Comparison of ENCODE assay signal across 10 cellular contexts in the genomic region with DNA sequence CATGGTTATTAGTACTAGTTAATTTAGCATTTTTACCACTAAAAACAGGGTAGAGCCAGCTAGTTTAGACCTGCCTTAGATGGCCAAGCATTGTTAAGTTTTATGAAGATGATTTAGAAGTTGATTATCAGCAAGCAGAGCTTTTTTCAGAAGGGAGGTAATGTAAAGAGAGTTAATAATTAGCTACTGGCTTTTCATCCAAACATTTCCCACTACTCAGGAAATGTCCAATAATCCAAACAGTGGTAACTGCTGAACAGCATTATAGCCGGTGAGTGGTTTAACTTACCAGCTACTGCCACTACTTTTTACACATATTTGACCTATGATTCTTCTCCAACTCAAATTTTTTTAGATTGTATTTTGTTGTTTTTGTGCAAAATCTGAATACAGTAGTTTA. TPM values are rescaled to one million over a fixed set of nuclear protein-coding genes. Genes with fewer than 3 reads are reported as not detected.
DNase-seq lines count a peak whose midpoint lies in the region; ATAC-seq and TF ChIP-seq lines count a peak whose summit lies in the region.
"Had no signal": no experiment of that assay in that cellular context is flagged by ENCODE, and none has a peak within 500 bp of the region (broad histone marks: within the 10 kb centered on the region; RNA-seq: fewer than 3 reads in every experiment).

No MANE protein-coding gene starts in this region.

- H3K27me3 Mint-ChIP-seq in activated CD4-positive, alpha-beta T cell treated with anti-CD3 and anti-CD28 coated beads, Interleukin-2, amount 10 ng/mL, durations not matched to agents 24 days and 14 days, result peaks cover 32% of the 10 kb centered on the region
- H3K27me3 Mint-ChIP-seq in activated T-helper 17 cell treated with anti-CD3 and anti-CD28 coated beads, Interleukin-2, amount 50 U/mL, for 72 hours, result no peaks in the 10 kb centered on the region
- H3K27me3 Mint-ChIP-seq in effector memory CD8-positive, alpha-beta T cell, result peaks cover 0 to 10% of the 10 kb centered on the region in 2 donors

- no peaks in the 10 kb centered on the region for H3K9me3 ChIP-seq in liver (ENCODE audit: control insufficient read depth in 4 of 4, low read length in 3 of 4)
- no peaks in the 10 kb centered on the region for H3K9me3 ChIP-seq in suprapubic skin

- no peak for ATAC-seq in activated T-helper 17 cell treated with anti-CD3 and anti-CD28 coated beads, Interleukin-2, amount 50 U/mL, for 72 hours (replicated peaks)
- ATAC-seq in effector memory CD8-positive, alpha-beta T cell (replicated peaks), result no peak
- ATAC-seq: GM12878; stimulated activated memory B cell treated with anti-CD40 and anti-IgM and Interleukin-4, amounts not matched to agents 10 μg/mL and 1 μg/mL and 100 μg/mL, for 72 hours had no signal

- H3K9ac ChIP-seq in liver (ENCODE audit: low read depth in 1 of 2, low read length in 2 of 2), result peak overlapping the region; percentile 95 to 97

- peaks cover 8% of the 10 kb centered on the region for H3K9me3 Mint-ChIP-seq in activated CD4-positive, alpha-beta T cell treated with anti-CD3 and anti-CD28 coated beads, Interleukin-2, amount 10 ng/mL, durations not matched to agents 24 days and 14 days
- H3K9me3 Mint-ChIP-seq in activated T-helper 17 cell treated with anti-CD3 and anti-CD28 coated beads, Interleukin-2, amount 50 U/mL, for 72 hours, result no peaks in the 10 kb centered on the region
- H3K9me3 Mint-ChIP-seq in effector memory CD8-positive, alpha-beta T cell, result no peaks in the 10 kb centered on the region
- H3K9me3 Mint-ChIP-seq: stimulated activated memory B cell treated with anti-CD40 and anti-IgM and Interleukin-4, amounts not matched to agents 10 μg/mL and 1 μg/mL and 100 μg/mL, for 72 hours had no signal

- TF ChIP-seq RAD21 in liver (IDR thresholded peaks at IDR 0.05), result no peak

- intact Hi-C loops in activated CD4-positive, alpha-beta T cell treated with anti-CD3 and anti-CD28 coated beads, Interleukin-2, amount 10 ng/mL, durations not matched to agents 24 days and 14 days (cut with micrococcal nuclease), result loop anchor here (5.0 kb wide), 1 partner anchor 318 kb away; the partner anchor contains the start of gene MOCS2

- H3K36me3 Mint-ChIP-seq in activated CD4-positive, alpha-beta T cell treated with anti-CD3 and anti-CD28 coated beads, Interleukin-2, amount 10 ng/mL, durations not matched to agents 24 days and 14 days (ENCODE audit: low read depth), result peaks cover 11% of the 10 kb centered on the region
- no peaks in the 10 kb centered on the region for H3K36me3 Mint-ChIP-seq in activated T-helper 17 cell treated with anti-CD3 and anti-CD28 coated beads, Interleukin-2, amount 50 U/mL, for 72 hours (ENCODE audit: low read depth)
- no peaks in the 10 kb centered on the region for H3K36me3 Mint-ChIP-seq in effector memory CD8-positive, alpha-beta T cell (ENCODE audit: insufficient read depth)
- H3K36me3 Mint-ChIP-seq: stimulated activated memory B cell treated with anti-CD40 and anti-IgM and Interleukin-4, amounts not matched to agents 10 μg/mL and 1 μg/mL and 100 μg/mL, for 72 hours had no signal

- H3K4me1 ChIP-seq in liver (ENCODE audit: control insufficient read depth in 4 of 4, insufficient read depth in 4 of 4, low read length in 3 of 4), result peaks cover 0 to 47% (median 37%) of the 10 kb centered on the region in 4 donors
- H3K4me1 ChIP-seq in suprapubic skin, result peaks cover 12% of the 10 kb centered on the region

- no peak overlapping the region for H3K27ac Mint-ChIP-seq in activated CD4-positive, alpha-beta T cell treated with anti-CD3 and anti-CD28 coated beads, Interleukin-2, amount 10 ng/mL, durations not matched to agents 24 days and 14 days
- H3K27ac Mint-ChIP-seq in activated T-helper 17 cell treated with anti-CD3 and anti-CD28 coated beads, Interleukin-2, amount 50 U/mL, for 72 hours, result no peak overlapping the region
- peak overlapping the region in 1 of 2 donors; percentile 44 for H3K27ac Mint-ChIP-seq in effector memory CD8-positive, alpha-beta T cell
- H3K27ac Mint-ChIP-seq: stimulated activated memory B cell treated with anti-CD40 and anti-IgM and Interleukin-4, amounts not matched to agents 10 μg/mL and 1 μg/mL and 100 μg/mL, for 72 hours had no signal

- H3K27ac ChIP-seq in liver (ENCODE audit: low read depth in 1 of 2, low read length in 2 of 2) (peak overlapping the region; percentile 97 to 98), suprapubic skin (no peak overlapping the region)

- TF ChIP-seq POLR2A in suprapubic skin (IDR thresholded peaks at IDR 0.05), result no peak

- 11% methylated on average over 1 of the region's 1 CpG for WGBS in liver
- 61% methylated on average over 1 of the region's 1 CpG for WGBS in suprapubic skin

- no peak for TF ChIP-seq EP300 in suprapubic skin (IDR thresholded peaks at IDR 0.05)

- H3K27me3 ChIP-seq in liver (ENCODE audit: control insufficient read depth in 4 of 4, insufficient read depth in 4 of 4, low read length in 3 of 4), result no peaks in the 10 kb centered on the region
- H3K27me3 ChIP-seq in suprapubic skin, result no peaks in the 10 kb centered on the region

- no peak for TF ChIP-seq CTCF in liver (IDR thresholded peaks at IDR 0.05; ENCODE audit: low read depth, low read length, missing input control)
- no peak for TF ChIP-seq CTCF in suprapubic skin (IDR thresholded peaks at IDR 0.05)

- peak overlapping the region; percentile 91 for H3K4me3 Mint-ChIP-seq in activated CD4-positive, alpha-beta T cell treated with anti-CD3 and anti-CD28 coated beads, Interleukin-2, amount 10 ng/mL, durations not matched to agents 24 days and 14 days
- peak overlapping the region; percentile 87 for H3K4me3 Mint-ChIP-seq in activated T-helper 17 cell treated with anti-CD3 and anti-CD28 coated beads, Interleukin-2, amount 50 U/mL, for 72 hours
- H3K4me3 Mint-ChIP-seq in effector memory CD8-positive, alpha-beta T cell, result peak overlapping the region in 1 of 2 donors; percentile 90
- H3K4me3 Mint-ChIP-seq: stimulated activated memory B cell treated with anti-CD40 and anti-IgM and Interleukin-4, amounts not matched to agents 10 μg/mL and 1 μg/mL and 100 μg/mL, for 72 hours had no signal

- H3K36me3 ChIP-seq in liver (ENCODE audit: control insufficient read depth in 4 of 4, insufficient read depth in 3 of 4, low read depth in 1 of 4, low read length in 3 of 4), result peaks cover 0 to 6% (median 0%) of the 10 kb centered on the region in 4 donors
- no peaks in the 10 kb centered on the region for H3K36me3 ChIP-seq in suprapubic skin

- peaks cover 30% of the 10 kb centered on the region for H3K4me1 Mint-ChIP-seq in activated CD4-positive, alpha-beta T cell treated with anti-CD3 and anti-CD28 coated beads, Interleukin-2, amount 10 ng/mL, durations not matched to agents 24 days and 14 days
- peaks cover 28% of the 10 kb centered on the region for H3K4me1 Mint-ChIP-seq in activated T-helper 17 cell treated with anti-CD3 and anti-CD28 coated beads, Interleukin-2, amount 50 U/mL, for 72 hours
- H3K4me1 Mint-ChIP-seq in effector memory CD8-positive, alpha-beta T cell (ENCODE audit: low read depth in 2 of 2), result peaks cover 9 to 22% of the 10 kb centered on the region in 2 donors

- H3K4me3 ChIP-seq in liver (ENCODE audit: low read depth in 1 of 3, low read length in 3 of 3), result peak overlapping the region; percentile 78 to 99 (median 98)
- H3K4me3 ChIP-seq in suprapubic skin, result peak overlapping the region; percentile 60
- H3K4me3 ChIP-seq: GM12878 had no signal

- DNase-seq in activated CD4-positive, alpha-beta T cell treated with anti-CD3 and anti-CD28 coated beads, Interleukin-2, amount 10 ng/mL, durations not matched to agents 24 days and 14 days, result peak; percentile 13
- DNase-seq in activated CD4-positive, alpha-beta T cell treated with anti-CD3 and anti-CD28 coated beads for 48 hours, result no peak
- DNase-seq in suprapubic skin (ENCODE audit: low spot score in 2 of 2) (no peak), NCI-H345 treated with DMSO at 0.1 percent for 48 hours (lab: John Stamatoyannopoulos, UW; ENCODE audit: unreplicated experiment) (no peak)
- no peak for DNase-seq in activated CD8-positive, alpha-beta memory T cell treated with anti-CD3 and anti-CD28 coated beads, Interleukin-2, amount 50 U/mL, for 48 hours
- DNase-seq in effector memory CD8-positive, alpha-beta T cell, result no peak

TF ChIP-seq in liver, 16 proteins besides CTCF, POLR2A, EP300 and RAD21 (continues in another document):
- TF ChIP-seq EGR1 (IDR thresholded peaks at IDR 0.05; ENCODE audit: low read depth in 2 of 2) (no peak), SP1 (IDR thresholded peaks at IDR 0.05) (no peak), JUND (IDR thresholded peaks at IDR 0.05) (no peak), FOXA1 (IDR thresholded peaks at IDR 0.05) (no peak), YY1 (IDR thresholded peaks at IDR 0.05) (no peak)
- TF ChIP-seq, protein P1, sequence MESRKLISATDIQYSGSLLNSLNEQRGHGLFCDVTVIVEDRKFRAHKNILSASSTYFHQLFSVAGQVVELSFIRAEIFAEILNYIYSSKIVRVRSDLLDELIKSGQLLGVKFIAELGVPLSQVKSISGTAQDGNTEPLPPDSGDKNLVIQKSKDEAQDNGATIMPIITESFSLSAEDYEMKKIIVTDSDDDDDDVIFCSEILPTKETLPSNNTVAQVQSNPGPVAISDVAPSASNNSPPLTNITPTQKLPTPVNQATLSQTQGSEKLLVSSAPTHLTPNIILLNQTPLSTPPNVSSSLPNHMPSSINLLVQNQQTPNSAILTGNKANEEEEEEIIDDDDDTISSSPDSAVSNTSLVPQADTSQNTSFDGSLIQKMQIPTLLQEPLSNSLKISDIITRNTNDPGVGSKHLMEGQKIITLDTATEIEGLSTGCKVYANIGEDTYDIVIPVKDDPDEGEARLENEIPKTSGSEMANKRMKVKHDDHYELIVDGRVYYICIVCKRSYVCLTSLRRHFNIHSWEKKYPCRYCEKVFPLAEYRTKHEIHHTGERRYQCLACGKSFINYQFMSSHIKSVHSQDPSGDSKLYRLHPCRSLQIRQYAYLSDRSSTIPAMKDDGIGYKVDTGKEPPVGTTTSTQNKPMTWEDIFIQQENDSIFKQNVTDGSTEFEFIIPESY (IDR thresholded peaks at IDR 0.05), result no peak

RNA-seq across cellular contexts. Expression of gene ITGA1, which starts 1.7 kb away (rescaled TPM):
- 1.6 and 2.2 TPM in 2 replicates for total RNA-seq in activated CD4-positive, alpha-beta T cell treated with anti-CD3 and anti-CD28 coated beads, Interleukin-2, amount 10 ng/mL, durations not matched to agents 24 days and 14 days
- 10 to 100 TPM in 1 of 2 donors, 1 to 10 TPM in 1; 3.1 to 14.9 TPM for total RNA-seq in activated T-helper 17 cell treated with anti-CD3 and anti-CD28 coated beads, Interleukin-2, amount 50 U/mL, for 72 hours
- total RNA-seq in liver (100 to 1,000 TPM in 1 of 2 donors, 10 to 100 TPM in 1; 47.0 to 187 TPM), suprapubic skin (1 to 10 TPM; 2.4 to 9.8 (median 5.9) TPM)
- polyA plus RNA-seq in liver, result 10 to 100 TPM; 24.2 to 50.1 TPM

RNA-seq across cellular contexts. Expression of gene PELO, which starts 1.7 kb away (rescaled TPM):
- total RNA-seq in activated CD4-positive, alpha-beta T cell treated with anti-CD3 and anti-CD28 coated beads, Interleukin-2, amount 10 ng/mL, durations not matched to agents 24 days and 14 days, result 20.0 and 21.2 TPM in 2 replicates
- total RNA-seq in activated T-helper 17 cell treated with anti-CD3 and anti-CD28 coated beads, Interleukin-2, amount 50 U/mL, for 72 hours, result 10 to 100 TPM; 22.9 to 35.0 TPM
- total RNA-seq in liver (10 to 100 TPM; 10.1 to 21.9 TPM), suprapubic skin (10 to 100 TPM in 3 of 4 donors, 1 to 10 TPM in 1; 9.8 to 17.5 (median 11.2) TPM)
- polyA plus RNA-seq in liver, result 10 to 100 TPM; 11.0 to 24.6 TPM
